ENCODE assay signal across 8 cellular contexts in the genomic region with DNA sequence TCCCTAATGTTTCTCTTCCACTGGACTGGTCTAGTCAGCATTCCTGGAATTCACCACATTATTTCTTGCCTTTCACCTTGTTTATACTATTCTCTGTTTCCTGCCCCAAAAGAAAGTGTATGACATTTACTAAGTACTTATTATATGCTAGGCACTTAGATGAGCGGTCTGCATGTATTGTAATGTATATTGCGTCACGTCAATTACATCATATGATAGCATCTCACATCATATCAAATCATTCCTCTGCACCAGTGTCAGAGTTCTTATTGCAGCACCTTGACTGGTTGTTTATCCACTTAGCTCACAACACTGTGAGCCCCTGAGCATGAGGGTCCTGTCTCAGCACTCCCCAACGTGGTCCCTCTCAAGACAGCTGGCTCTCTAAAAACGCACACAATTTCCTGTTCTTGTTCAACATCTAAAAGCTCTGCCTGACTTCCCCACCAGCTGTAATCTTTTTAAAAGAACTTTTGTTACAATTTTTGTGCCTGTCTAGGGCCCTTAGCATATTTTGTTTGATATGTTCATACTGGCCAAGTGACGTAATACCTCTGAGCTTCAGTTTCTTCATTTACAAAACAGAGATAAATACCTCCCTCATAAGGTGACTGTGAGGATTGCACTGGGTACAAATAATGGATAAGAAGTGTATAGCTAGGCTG. TPM values are rescaled to one million over a fixed set of nuclear protein-coding genes. Genes with fewer than 3 reads are reported as not detected.
A peak's percentile ranks its signal among the peaks of the same experiment; 100 is the strongest.
DNase-seq lines count a peak whose midpoint lies in the region; ATAC-seq and TF ChIP-seq lines count a peak whose summit lies in the region.

No MANE protein-coding gene starts in this region.

- no peak for TF ChIP-seq POLR2A in NB4 (IDR thresholded peaks at IDR 0.05; ENCODE audit: extremely low read depth, insufficient read length)

- ATAC-seq in GM18867 (IDR thresholded peaks at IDR 0.05; ENCODE audit: unreplicated experiment): peak; percentile 30

- DNase-seq in AG08395 (ENCODE audit: low spot score) (peak; percentile 56), NB4 (ENCODE audit: low read depth) (peak; percentile 69), cardiac fibroblast (ENCODE audit: low read depth in 2 of 2) (peak; percentile 85 to 87), myocyte (ENCODE audit: low read depth) (peak; percentile 53), NCI-H1048 (lab: John Stamatoyannopoulos, UW) (no peak), NCI-H187 (lab: John Stamatoyannopoulos, UW) (no peak), GM20000 (ENCODE audit: low spot score) (no peak)

- peak; percentile 29 for TF ChIP-seq CTCF in NB4 (IDR thresholded peaks at IDR 0.05; ENCODE audit: low read depth, low read length)
- peak; percentile 44 for TF ChIP-seq CTCF in cardiac fibroblast (IDR thresholded peaks at IDR 0.05; ENCODE audit: low read depth, low read length)
- no peak for TF ChIP-seq CTCF in GM20000 (IDR thresholded peaks at IDR 0.05; ENCODE audit: extremely low read depth, missing control alignments)

- H3K4me3 ChIP-seq in NB4 (ENCODE audit: low read depth, low read length) (no peak overlapping the region), cardiac fibroblast (replicated peaks in 1 of 2; ENCODE audit: low read depth in 2 of 2, low read length in 2 of 2) (no peak overlapping the region)

RNA-seq across cellular contexts. Expression of gene ARHGAP31, which starts 58.8 kb away (rescaled TPM):
- 4.2 and 4.5 TPM in 2 replicates for total RNA-seq in myocyte
- polyA plus RNA-seq in myocyte (2012): 23.1 TPM

Comparison
In these comparisons a context has a peak if more than half of its experiments do, and no peak if none do; other contexts are left out.
1. DNase-seq: peak in AG08395 (single experiment), NB4 (single experiment), cardiac fibroblast (2 of 2) and myocyte (single experiment); none in NCI-H1048 (single experiment), NCI-H187 (0 of 2) and GM20000 (single experiment).